In the genomic region with DNA sequence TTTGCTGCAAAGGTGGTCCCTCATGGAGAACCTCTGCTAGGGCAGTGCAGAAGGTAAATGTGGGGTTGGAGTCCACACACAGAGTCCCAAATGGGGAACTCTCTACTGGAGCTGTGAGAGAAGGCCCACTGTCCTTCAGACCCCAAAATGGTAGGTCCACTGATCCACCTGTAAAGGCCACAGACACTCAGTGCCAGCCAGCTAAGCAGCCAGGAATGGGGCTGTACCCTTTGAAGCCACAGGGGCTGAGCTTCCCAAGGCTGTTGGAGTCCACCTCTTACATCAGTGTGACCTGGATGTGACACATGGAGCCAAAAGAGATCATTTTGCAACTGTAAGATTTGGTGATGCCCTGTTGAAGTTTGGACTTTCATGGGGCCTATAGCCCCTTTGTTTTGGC, we compare ENCODE assay signal across 31 cellular contexts.
"Had no signal": no experiment of that assay in that cellular context is flagged by ENCODE, and none has a peak within 500 bp of the region (broad histone marks: within the 10 kb centered on the region; RNA-seq: fewer than 3 reads in every experiment).

No MANE protein-coding gene starts in this region.

- H3K27ac Mint-ChIP-seq: naive thymus-derived CD4-positive, alpha-beta T cell; natural killer cell; nephron; neural progenitor cell; progenitor cell of endocrine pancreas; stimulated activated memory B cell treated with anti-CD40 and anti-IgM and Interleukin-4, amounts not matched to agents 10 μg/mL and 1 μg/mL and 100 μg/mL, for 72 hours; stimulated activated naive CD8-positive, alpha-beta T cell treated with anti-CD3 and anti-CD28 coated beads, Interleukin-15, Interleukin-2, amounts not matched to agents 100 ng/mL and 50 ng/mL, for 24 hours; type B pancreatic cell had no signal

- H3K4me3 ChIP-seq: neural progenitor cell, ovary, psoas muscle, skin epidermis, smooth muscle cell, spleen, suprapubic skin, testis, tibial artery, transverse colon, upper lobe of right lung, uterus had no signal

- H3K4me1 ChIP-seq: parathyroid adenoma, psoas muscle, spleen, suprapubic skin, testis, transverse colon, upper lobe of right lung, uterus had no signal

- H3K9ac ChIP-seq: neural progenitor cell, parathyroid adenoma had no signal

- H3K36me3 ChIP-seq: neural progenitor cell, ovary, spleen, suprapubic skin, tibial artery, transverse colon, upper lobe of right lung, uterus had no signal

- H3K4me1 Mint-ChIP-seq: naive thymus-derived CD4-positive, alpha-beta T cell; natural killer cell; nephron; neural progenitor cell; stimulated activated memory B cell treated with anti-CD40 and anti-IgM and Interleukin-4, amounts not matched to agents 10 μg/mL and 1 μg/mL and 100 μg/mL, for 72 hours had no signal

- H3K27ac ChIP-seq: neural progenitor cell, ovary, parathyroid adenoma, psoas muscle, skin epidermis, spleen, suprapubic skin, testis, tibial artery, transverse colon, upper lobe of right lung, uterus had no signal

- H3K27me3 Mint-ChIP-seq: progenitor cell of endocrine pancreas; stimulated activated memory B cell treated with anti-CD40 and anti-IgM and Interleukin-4, amounts not matched to agents 10 μg/mL and 1 μg/mL and 100 μg/mL, for 72 hours; stimulated activated naive CD8-positive, alpha-beta T cell treated with anti-CD3 and anti-CD28 coated beads, Interleukin-15, Interleukin-2, amounts not matched to agents 100 ng/mL and 50 ng/mL, for 24 hours; type B pancreatic cell had no signal

- H3K79me2 ChIP-seq: parathyroid adenoma had no signal

- DNase-seq: naive thymus-derived CD4-positive, alpha-beta T cell; natural killer cell; occipital lobe; ovary; posterior cingulate gyrus; psoas muscle; right cardiac atrium; spleen; stimulated activated CD4-positive, alpha-beta T cell treated with anti-CD3 and anti-CD28 coated beads, Interleukin-12 subunit alpha, Interleukin-12 subunit beta, amount 100 ng/mL, for 4 hours; stimulated activated CD4-positive, alpha-beta T cell treated with anti-CD3 and anti-CD28 coated beads, Interleukin-1b, Interleukin-23, amount 100 ng/mL, for 48 hours; stimulated activated CD4-positive, alpha-beta T cell treated with anti-CD3 and anti-CD28 coated beads, Interleukin-4, amount 100 ng/mL, for 1 hour; stimulated activated CD4-positive, alpha-beta T cell treated with anti-CD3 and anti-CD28 coated beads, Interleukin-4, amount 100 ng/mL, for 4 hours; stimulated activated CD8-positive, alpha-beta memory T cell treated with anti-CD3 and anti-CD28 coated beads, Interleukin-4, amount 100 ng/mL, for 48 hours; stimulated activated naive CD4-positive, alpha-beta T cell; substantia nigra; testis; tibial artery; transverse colon; upper lobe of right lung; uterus had no signal

- ATAC-seq: naive thymus-derived CD4-positive, alpha-beta T cell; natural killer cell; psoas muscle; right cardiac atrium; sciatic nerve; stimulated activated memory B cell treated with anti-CD40 and anti-IgM and Interleukin-4, amounts not matched to agents 10 μg/mL and 1 μg/mL and 100 μg/mL, for 72 hours; upper lobe of right lung had no signal

- H3K4me3 Mint-ChIP-seq: naive thymus-derived CD4-positive, alpha-beta T cell; natural killer cell; nephron; neural progenitor cell; stimulated activated memory B cell treated with anti-CD40 and anti-IgM and Interleukin-4, amounts not matched to agents 10 μg/mL and 1 μg/mL and 100 μg/mL, for 72 hours; stimulated activated naive CD8-positive, alpha-beta T cell treated with anti-CD3 and anti-CD28 coated beads, Interleukin-15, Interleukin-2, amounts not matched to agents 100 ng/mL and 50 ng/mL, for 24 hours; type B pancreatic cell had no signal

- H3K9me3 Mint-ChIP-seq: neural progenitor cell had no signal

- H3K4me2 ChIP-seq: neural progenitor cell, smooth muscle cell had no signal

- H3K27me3 ChIP-seq: neural progenitor cell, ovary, spleen, suprapubic skin, testis, tibial artery, transverse colon, upper lobe of right lung, uterus had no signal
